Comparison of ENCODE assay signal across 1 cellular context in the genomic region with DNA sequence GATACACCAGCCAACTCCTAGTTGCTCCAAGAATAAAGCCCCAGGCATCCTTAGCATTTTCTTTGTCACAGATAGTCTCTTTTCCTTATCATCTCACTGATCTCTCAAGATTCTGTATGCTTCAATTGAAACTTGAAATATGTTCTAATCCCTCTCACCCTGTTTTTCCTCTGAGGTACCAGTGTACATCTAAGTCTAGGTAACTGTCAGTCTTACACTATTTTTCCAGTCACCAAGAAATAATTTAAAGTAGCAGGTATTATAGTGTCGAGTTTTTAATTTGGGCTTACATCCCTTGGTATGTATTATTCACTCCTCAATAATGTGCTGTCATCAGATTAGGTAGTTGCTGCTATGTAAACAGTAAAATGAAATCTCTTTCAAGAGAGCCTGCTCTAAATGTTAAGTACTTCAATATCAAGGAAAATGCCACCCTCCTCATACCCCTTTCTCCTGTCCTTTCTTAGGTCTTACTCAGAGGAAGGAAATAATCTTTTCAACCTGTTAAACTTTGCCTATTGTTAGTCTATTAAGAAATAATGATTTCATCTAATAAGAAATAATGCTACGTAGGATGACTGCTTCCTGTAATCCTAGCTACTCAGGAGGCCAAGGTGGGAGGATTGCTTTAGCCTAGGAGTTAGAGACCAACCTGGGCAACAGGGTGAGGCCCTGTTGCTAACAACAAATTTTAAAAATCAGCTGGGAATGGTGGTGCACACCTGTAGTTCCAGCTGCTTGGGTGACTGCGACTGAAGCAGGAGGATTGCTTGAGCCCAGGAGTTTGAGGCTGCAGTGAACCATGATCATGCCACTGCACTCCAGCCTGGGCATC.
TF ChIP-seq lines count a peak whose summit lies in the region.

No MANE protein-coding gene starts in this region.

TF ChIP-seq in K562, 482 proteins besides CTCF, POLR2A, EP300 and RAD21 (continued from another document and continues in another):
- TF ChIP-seq, protein P1, sequence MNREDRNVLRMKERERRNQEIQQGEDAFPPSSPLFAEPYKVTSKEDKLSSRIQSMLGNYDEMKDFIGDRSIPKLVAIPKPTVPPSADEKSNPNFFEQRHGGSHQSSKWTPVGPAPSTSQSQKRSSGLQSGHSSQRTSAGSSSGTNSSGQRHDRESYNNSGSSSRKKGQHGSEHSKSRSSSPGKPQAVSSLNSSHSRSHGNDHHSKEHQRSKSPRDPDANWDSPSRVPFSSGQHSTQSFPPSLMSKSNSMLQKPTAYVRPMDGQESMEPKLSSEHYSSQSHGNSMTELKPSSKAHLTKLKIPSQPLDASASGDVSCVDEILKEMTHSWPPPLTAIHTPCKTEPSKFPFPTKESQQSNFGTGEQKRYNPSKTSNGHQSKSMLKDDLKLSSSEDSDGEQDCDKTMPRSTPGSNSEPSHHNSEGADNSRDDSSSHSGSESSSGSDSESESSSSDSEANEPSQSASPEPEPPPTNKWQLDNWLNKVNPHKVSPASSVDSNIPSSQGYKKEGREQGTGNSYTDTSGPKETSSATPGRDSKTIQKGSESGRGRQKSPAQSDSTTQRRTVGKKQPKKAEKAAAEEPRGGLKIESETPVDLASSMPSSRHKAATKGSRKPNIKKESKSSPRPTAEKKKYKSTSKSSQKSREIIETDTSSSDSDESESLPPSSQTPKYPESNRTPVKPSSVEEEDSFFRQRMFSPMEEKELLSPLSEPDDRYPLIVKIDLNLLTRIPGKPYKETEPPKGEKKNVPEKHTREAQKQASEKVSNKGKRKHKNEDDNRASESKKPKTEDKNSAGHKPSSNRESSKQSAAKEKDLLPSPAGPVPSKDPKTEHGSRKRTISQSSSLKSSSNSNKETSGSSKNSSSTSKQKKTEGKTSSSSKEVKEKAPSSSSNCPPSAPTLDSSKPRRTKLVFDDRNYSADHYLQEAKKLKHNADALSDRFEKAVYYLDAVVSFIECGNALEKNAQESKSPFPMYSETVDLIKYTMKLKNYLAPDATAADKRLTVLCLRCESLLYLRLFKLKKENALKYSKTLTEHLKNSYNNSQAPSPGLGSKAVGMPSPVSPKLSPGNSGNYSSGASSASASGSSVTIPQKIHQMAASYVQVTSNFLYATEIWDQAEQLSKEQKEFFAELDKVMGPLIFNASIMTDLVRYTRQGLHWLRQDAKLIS (CRISPR knock-in tag; IDR thresholded peaks at IDR 0.05) = no peak
- TF ChIP-seq NR2F6 (CRISPR knock-in tag; IDR thresholded peaks at IDR 0.05) = no peak
- no peak for TF ChIP-seq ESRRB (CRISPR knock-in tag; IDR thresholded peaks at IDR 0.05; ENCODE audit: borderline replicate concordance)
- TF ChIP-seq, protein P2, sequence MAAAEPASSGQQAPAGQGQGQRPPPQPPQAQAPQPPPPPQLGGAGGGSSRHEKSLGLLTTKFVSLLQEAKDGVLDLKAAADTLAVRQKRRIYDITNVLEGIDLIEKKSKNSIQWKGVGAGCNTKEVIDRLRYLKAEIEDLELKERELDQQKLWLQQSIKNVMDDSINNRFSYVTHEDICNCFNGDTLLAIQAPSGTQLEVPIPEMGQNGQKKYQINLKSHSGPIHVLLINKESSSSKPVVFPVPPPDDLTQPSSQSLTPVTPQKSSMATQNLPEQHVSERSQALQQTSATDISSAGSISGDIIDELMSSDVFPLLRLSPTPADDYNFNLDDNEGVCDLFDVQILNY (CRISPR knock-in tag; IDR thresholded peaks at IDR 0.05) = no peak
- no peak for TF ChIP-seq HDAC2 (IDR thresholded peaks at IDR 0.05)
- TF ChIP-seq DMBX1 (CRISPR knock-in tag; IDR thresholded peaks at IDR 0.05; ENCODE audit: borderline replicate concordance) = peak; percentile 27; the same call in 1 of the 2 replicates
- TF ChIP-seq FOXA1 (IDR thresholded peaks at IDR 0.05; ENCODE audit: borderline replicate concordance) = peak; percentile 46; the same call in 1 of the 2 replicates
- TF ChIP-seq ZNF175 (CRISPR knock-in tag; IDR thresholded peaks at IDR 0.05; ENCODE audit: low read depth) = no peak
- no peak for TF ChIP-seq SIX5 (IDR thresholded peaks at IDR 0.05; ENCODE audit: borderline replicate concordance in 1 of 2, insufficient read depth in 1 of 2, low read depth in 1 of 2, low read length in 2 of 2)
- TF ChIP-seq, protein P3, sequence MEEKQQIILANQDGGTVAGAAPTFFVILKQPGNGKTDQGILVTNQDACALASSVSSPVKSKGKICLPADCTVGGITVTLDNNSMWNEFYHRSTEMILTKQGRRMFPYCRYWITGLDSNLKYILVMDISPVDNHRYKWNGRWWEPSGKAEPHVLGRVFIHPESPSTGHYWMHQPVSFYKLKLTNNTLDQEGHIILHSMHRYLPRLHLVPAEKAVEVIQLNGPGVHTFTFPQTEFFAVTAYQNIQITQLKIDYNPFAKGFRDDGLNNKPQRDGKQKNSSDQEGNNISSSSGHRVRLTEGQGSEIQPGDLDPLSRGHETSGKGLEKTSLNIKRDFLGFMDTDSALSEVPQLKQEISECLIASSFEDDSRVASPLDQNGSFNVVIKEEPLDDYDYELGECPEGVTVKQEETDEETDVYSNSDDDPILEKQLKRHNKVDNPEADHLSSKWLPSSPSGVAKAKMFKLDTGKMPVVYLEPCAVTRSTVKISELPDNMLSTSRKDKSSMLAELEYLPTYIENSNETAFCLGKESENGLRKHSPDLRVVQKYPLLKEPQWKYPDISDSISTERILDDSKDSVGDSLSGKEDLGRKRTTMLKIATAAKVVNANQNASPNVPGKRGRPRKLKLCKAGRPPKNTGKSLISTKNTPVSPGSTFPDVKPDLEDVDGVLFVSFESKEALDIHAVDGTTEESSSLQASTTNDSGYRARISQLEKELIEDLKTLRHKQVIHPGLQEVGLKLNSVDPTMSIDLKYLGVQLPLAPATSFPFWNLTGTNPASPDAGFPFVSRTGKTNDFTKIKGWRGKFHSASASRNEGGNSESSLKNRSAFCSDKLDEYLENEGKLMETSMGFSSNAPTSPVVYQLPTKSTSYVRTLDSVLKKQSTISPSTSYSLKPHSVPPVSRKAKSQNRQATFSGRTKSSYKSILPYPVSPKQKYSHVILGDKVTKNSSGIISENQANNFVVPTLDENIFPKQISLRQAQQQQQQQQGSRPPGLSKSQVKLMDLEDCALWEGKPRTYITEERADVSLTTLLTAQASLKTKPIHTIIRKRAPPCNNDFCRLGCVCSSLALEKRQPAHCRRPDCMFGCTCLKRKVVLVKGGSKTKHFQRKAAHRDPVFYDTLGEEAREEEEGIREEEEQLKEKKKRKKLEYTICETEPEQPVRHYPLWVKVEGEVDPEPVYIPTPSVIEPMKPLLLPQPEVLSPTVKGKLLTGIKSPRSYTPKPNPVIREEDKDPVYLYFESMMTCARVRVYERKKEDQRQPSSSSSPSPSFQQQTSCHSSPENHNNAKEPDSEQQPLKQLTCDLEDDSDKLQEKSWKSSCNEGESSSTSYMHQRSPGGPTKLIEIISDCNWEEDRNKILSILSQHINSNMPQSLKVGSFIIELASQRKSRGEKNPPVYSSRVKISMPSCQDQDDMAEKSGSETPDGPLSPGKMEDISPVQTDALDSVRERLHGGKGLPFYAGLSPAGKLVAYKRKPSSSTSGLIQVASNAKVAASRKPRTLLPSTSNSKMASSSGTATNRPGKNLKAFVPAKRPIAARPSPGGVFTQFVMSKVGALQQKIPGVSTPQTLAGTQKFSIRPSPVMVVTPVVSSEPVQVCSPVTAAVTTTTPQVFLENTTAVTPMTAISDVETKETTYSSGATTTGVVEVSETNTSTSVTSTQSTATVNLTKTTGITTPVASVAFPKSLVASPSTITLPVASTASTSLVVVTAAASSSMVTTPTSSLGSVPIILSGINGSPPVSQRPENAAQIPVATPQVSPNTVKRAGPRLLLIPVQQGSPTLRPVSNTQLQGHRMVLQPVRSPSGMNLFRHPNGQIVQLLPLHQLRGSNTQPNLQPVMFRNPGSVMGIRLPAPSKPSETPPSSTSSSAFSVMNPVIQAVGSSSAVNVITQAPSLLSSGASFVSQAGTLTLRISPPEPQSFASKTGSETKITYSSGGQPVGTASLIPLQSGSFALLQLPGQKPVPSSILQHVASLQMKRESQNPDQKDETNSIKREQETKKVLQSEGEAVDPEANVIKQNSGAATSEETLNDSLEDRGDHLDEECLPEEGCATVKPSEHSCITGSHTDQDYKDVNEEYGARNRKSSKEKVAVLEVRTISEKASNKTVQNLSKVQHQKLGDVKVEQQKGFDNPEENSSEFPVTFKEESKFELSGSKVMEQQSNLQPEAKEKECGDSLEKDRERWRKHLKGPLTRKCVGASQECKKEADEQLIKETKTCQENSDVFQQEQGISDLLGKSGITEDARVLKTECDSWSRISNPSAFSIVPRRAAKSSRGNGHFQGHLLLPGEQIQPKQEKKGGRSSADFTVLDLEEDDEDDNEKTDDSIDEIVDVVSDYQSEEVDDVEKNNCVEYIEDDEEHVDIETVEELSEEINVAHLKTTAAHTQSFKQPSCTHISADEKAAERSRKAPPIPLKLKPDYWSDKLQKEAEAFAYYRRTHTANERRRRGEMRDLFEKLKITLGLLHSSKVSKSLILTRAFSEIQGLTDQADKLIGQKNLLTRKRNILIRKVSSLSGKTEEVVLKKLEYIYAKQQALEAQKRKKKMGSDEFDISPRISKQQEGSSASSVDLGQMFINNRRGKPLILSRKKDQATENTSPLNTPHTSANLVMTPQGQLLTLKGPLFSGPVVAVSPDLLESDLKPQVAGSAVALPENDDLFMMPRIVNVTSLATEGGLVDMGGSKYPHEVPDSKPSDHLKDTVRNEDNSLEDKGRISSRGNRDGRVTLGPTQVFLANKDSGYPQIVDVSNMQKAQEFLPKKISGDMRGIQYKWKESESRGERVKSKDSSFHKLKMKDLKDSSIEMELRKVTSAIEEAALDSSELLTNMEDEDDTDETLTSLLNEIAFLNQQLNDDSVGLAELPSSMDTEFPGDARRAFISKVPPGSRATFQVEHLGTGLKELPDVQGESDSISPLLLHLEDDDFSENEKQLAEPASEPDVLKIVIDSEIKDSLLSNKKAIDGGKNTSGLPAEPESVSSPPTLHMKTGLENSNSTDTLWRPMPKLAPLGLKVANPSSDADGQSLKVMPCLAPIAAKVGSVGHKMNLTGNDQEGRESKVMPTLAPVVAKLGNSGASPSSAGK (IDR thresholded peaks at IDR 0.05) = no peak
- TF ChIP-seq, protein P4, sequence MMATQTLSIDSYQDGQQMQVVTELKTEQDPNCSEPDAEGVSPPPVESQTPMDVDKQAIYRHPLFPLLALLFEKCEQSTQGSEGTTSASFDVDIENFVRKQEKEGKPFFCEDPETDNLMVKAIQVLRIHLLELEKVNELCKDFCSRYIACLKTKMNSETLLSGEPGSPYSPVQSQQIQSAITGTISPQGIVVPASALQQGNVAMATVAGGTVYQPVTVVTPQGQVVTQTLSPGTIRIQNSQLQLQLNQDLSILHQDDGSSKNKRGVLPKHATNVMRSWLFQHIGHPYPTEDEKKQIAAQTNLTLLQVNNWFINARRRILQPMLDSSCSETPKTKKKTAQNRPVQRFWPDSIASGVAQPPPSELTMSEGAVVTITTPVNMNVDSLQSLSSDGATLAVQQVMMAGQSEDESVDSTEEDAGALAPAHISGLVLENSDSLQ (IDR thresholded peaks at IDR 0.05) = no peak
- TF ChIP-seq BRD4 (IDR thresholded peaks at IDR 0.05) = no peak
- no peak for TF ChIP-seq ZNF239 (CRISPR knock-in tag; IDR thresholded peaks at IDR 0.05)
- TF ChIP-seq YY1 (IDR thresholded peaks at IDR 0.05; ENCODE audit: borderline replicate concordance in 1 of 3, control insufficient read depth in 1 of 3, extremely low read depth in 1 of 3, insufficient read depth in 3 of 3, insufficient read length in 1 of 3, insufficient replicate concordance in 2 of 3, low read depth in 1 of 3, low read length in 2 of 3) = no peak
- TF ChIP-seq NCOA4 (IDR thresholded peaks at IDR 0.05; ENCODE audit: partially characterized antibody) = no peak
- peak; percentile 21; the same call in 1 of the 2 replicates for TF ChIP-seq TEAD4 (IDR thresholded peaks at IDR 0.05; ENCODE audit: low read length)
- no peak for TF ChIP-seq TEAD4 (CRISPR knock-in tag; IDR thresholded peaks at IDR 0.05; ENCODE audit: borderline replicate concordance)
- no peak for TF ChIP-seq GTF2F1 (IDR thresholded peaks at IDR 0.05; ENCODE audit: low read depth, low read length)
- no peak for TF ChIP-seq NRF1 (conservative IDR thresholded peaks at IDR 0.05 in 1 of 2, IDR thresholded peaks at IDR 0.05 in 1 of 2)
- TF ChIP-seq, protein P5, sequence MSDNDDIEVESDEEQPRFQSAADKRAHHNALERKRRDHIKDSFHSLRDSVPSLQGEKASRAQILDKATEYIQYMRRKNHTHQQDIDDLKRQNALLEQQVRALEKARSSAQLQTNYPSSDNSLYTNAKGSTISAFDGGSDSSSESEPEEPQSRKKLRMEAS (CRISPR knock-in tag; IDR thresholded peaks at IDR 0.05) = no peak
- no peak for TF ChIP-seq ZNF436 (CRISPR knock-in tag; IDR thresholded peaks at IDR 0.05)
- no peak for TF ChIP-seq ZNF444 (CRISPR knock-in tag; IDR thresholded peaks at IDR 0.05)
- TF ChIP-seq C11orf30 (IDR thresholded peaks at IDR 0.05; ENCODE audit: low read depth) = peak; percentile 34; the same call in 1 of the 2 replicates
- TF ChIP-seq KAT8 (IDR thresholded peaks at IDR 0.05; ENCODE audit: low read depth) = no peak
- TF ChIP-seq KAT7 (CRISPR knock-in tag; IDR thresholded peaks at IDR 0.05; ENCODE audit: borderline replicate concordance) = no peak
- TF ChIP-seq DACH1 (IDR thresholded peaks at IDR 0.05; ENCODE audit: partially characterized antibody) = peak; percentile 45
- TF ChIP-seq, protein P6, sequence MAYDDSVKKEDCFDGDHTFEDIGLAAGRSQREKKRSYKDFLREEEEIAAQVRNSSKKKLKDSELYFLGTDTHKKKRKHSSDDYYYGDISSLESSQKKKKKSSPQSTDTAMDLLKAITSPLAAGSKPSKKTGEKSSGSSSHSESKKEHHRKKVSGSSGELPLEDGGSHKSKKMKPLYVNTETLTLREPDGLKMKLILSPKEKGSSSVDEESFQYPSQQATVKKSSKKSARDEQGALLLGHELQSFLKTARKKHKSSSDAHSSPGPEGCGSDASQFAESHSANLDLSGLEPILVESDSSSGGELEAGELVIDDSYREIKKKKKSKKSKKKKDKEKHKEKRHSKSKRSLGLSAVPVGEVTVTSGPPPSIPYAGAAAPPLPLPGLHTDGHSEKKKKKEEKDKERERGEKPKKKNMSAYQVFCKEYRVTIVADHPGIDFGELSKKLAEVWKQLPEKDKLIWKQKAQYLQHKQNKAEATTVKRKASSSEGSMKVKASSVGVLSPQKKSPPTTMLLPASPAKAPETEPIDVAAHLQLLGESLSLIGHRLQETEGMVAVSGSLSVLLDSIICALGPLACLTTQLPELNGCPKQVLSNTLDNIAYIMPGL (CRISPR knock-in tag; IDR thresholded peaks at IDR 0.05) = no peak
- TF ChIP-seq, protein P7, sequence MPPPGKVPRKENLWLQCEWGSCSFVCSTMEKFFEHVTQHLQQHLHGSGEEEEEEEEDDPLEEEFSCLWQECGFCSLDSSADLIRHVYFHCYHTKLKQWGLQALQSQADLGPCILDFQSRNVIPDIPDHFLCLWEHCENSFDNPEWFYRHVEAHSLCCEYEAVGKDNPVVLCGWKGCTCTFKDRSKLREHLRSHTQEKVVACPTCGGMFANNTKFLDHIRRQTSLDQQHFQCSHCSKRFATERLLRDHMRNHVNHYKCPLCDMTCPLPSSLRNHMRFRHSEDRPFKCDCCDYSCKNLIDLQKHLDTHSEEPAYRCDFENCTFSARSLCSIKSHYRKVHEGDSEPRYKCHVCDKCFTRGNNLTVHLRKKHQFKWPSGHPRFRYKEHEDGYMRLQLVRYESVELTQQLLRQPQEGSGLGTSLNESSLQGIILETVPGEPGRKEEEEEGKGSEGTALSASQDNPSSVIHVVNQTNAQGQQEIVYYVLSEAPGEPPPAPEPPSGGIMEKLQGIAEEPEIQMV (tag; conservative IDR thresholded peaks at IDR 0.05; ENCODE audit: low read depth) = no peak
